ENCODE assay signal across 14 cellular contexts in the genomic region with DNA sequence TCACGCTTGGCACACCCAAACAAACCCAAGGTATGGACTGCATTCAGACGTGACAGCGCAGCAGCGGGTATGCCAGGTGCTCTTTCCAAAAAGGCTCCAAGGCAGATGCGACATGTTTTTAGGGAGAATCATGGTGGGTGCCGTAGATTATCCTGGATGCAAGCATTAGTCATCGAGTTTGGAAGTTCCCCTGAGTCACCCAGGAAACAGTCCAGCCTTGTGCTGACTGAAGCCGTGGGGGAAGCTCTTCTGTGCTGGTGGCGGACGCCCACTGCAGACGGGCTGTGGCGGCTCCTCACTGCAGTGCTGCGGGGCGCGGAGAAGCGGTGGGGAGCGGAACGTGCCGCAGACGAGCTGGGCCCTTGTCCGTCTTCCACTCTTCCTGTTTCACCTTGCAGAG. TPM values are rescaled to one million over a fixed set of nuclear protein-coding genes. Genes with fewer than 3 reads are reported as not detected.
A peak's percentile ranks its signal among the peaks of the same experiment; 100 is the strongest.
DNase-seq lines count a peak whose midpoint lies in the region; ATAC-seq lines count a peak whose summit lies in the region.
"Had no signal": no experiment of that assay in that cellular context is flagged by ENCODE, and none has a peak within 500 bp of the region (broad histone marks: within the 10 kb centered on the region; RNA-seq: fewer than 3 reads in every experiment).

No MANE protein-coding gene starts in this region.

- no peak overlapping the region for H2BK120ac ChIP-seq in trophoblast cell (ENCODE audit: insufficient read depth, low read length, poor library complexity)

- H3F3A ChIP-seq in GM23248 (ENCODE audit: insufficient read depth), result peaks cover 21% of the 10 kb centered on the region

- no peak overlapping the region for H2AFZ ChIP-seq in GM23248
- no peak overlapping the region for H2AFZ ChIP-seq in trophoblast cell (ENCODE audit: insufficient read depth, low read length, poor library complexity)

- peaks cover 10% of the 10 kb centered on the region for H3K79me1 ChIP-seq in trophoblast cell (ENCODE audit: low read length)

- intact Hi-C loops in left colon (cut with DNase I, micrococcal nuclease), result no loop called here

- peaks cover 46% of the 10 kb centered on the region for H3K36me3 ChIP-seq in GM23248 (ENCODE audit: low read depth)
- H3K36me3 ChIP-seq in SJSA1, result peaks cover 98% of the 10 kb centered on the region
- H3K36me3 ChIP-seq in trophoblast cell (ENCODE audit: control insufficient read depth in 1 of 2, insufficient read depth in 2 of 2, low read length in 2 of 2), result peaks cover 50 to 61% of the 10 kb centered on the region in 2 experiments
- peaks cover 93% of the 10 kb centered on the region for H3K36me3 ChIP-seq in HAP-1 (replicated peaks)

- no peak overlapping the region for H4K12ac ChIP-seq in trophoblast cell (ENCODE audit: low read depth, low read length)

- H4K8ac ChIP-seq in trophoblast cell (ENCODE audit: low read depth, low read length), result no peak overlapping the region

- peak overlapping the region; percentile 6 for H3K18ac ChIP-seq in trophoblast cell (ENCODE audit: low read length)

- H3K27me3 ChIP-seq in GM23248 (replicated peaks; ENCODE audit: insufficient read depth) (no peaks in the 10 kb centered on the region), SJSA1 (replicated peaks) (no peaks in the 10 kb centered on the region), trophoblast cell (ENCODE audit: insufficient read depth, low read length) (no peaks in the 10 kb centered on the region), HAP-1 (ENCODE audit: low read depth) (no peaks in the 10 kb centered on the region)

- peak overlapping the region; percentile 32 for H3K4ac ChIP-seq in trophoblast cell (ENCODE audit: low read depth, low read length)

- ATAC-seq in esophagus mucosa (peak; percentile 63), left colon (no peak), HG02623 (IDR thresholded peaks at IDR 0.05; ENCODE audit: unreplicated experiment) (no peak)

- H4K20me1 ChIP-seq in GM23248 (ENCODE audit: insufficient read depth), result no peaks in the 10 kb centered on the region

- no peak overlapping the region for H3K23ac ChIP-seq in trophoblast cell (ENCODE audit: low read length)

- H3K4me3 ChIP-seq in GM23248, result no peak overlapping the region
- H3K4me3 ChIP-seq in SJSA1, result no peak overlapping the region
- H3K4me3 ChIP-seq in trophoblast cell (ENCODE audit: low read depth, low read length), result peak overlapping the region; percentile 30
- no peak overlapping the region for H3K4me3 ChIP-seq in HAP-1

- no peak overlapping the region for H4K91ac ChIP-seq in trophoblast cell (ENCODE audit: low read depth, low read length)

- DNase-seq in GM23248 (peak; percentile 81), SJSA1 (ENCODE audit: low read depth in 1 of 2, low spot score in 2 of 2) (peak; percentile 70 to 91), trophoblast cell (peak; percentile 98), left colon (no peak), HAP-1 (ENCODE audit: low spot score in 2 of 2) (no peak), dedifferentiated amniotic fluid mesenchymal stem cell (ENCODE audit: extremely low spot score) (no peak)
- DNase-seq: activated CD4-positive, alpha-beta memory T cell treated with anti-CD3 and anti-CD28 coated beads, Interleukin-2, amount 10 ng/mL, durations not matched to agents 7 days and 5 days; COR-L47; H9; KG1; NCI-H2081; NK-92 treated with Interleukin-12 subunit alpha and Interleukin-12 subunit beta, amount 100 ng/mL, for 24 hours had no signal

- H2BK12ac ChIP-seq in trophoblast cell (ENCODE audit: low read length), result no peak overlapping the region

- no peak overlapping the region for H2BK5ac ChIP-seq in trophoblast cell (ENCODE audit: low read depth, low read length, poor library complexity)

- H3K4me1 ChIP-seq in GM23248 (ENCODE audit: insufficient read depth) (peaks cover 11% of the 10 kb centered on the region), SJSA1 (replicated peaks) (peaks cover 64% of the 10 kb centered on the region), trophoblast cell (ENCODE audit: control insufficient read depth in 1 of 2, insufficient read depth in 2 of 2, low read length in 2 of 2) (peaks cover 22 to 27% of the 10 kb centered on the region in 2 experiments), HAP-1 (no peaks in the 10 kb centered on the region)

- no peak overlapping the region for H3K9ac ChIP-seq in GM23248
- no peak overlapping the region for H3K9ac ChIP-seq in trophoblast cell (ENCODE audit: low read length)

- H3K9me3 ChIP-seq in GM23248 (ENCODE audit: low read depth) (no peaks in the 10 kb centered on the region), SJSA1 (replicated peaks) (no peaks in the 10 kb centered on the region; the same call in 1 of the 2 replicates), trophoblast cell (ENCODE audit: insufficient read depth, low read depth, low read length) (peaks cover 2% of the 10 kb centered on the region), HAP-1 (no peaks in the 10 kb centered on the region)

- H3K79me2 ChIP-seq in GM23248 (ENCODE audit: insufficient read depth), result peaks cover 72% of the 10 kb centered on the region
- H3K79me2 ChIP-seq in trophoblast cell (ENCODE audit: control insufficient read depth, insufficient read depth, low read length, poor library complexity), result peaks cover 11% of the 10 kb centered on the region

- WGBS in GM23248 (ENCODE audit: low coverage in 1 of 2, low lambda C conversion rate in 2 of 2, missing lambda C conversion rate in 2 of 2), 2 experiments, result 87 to 89% methylated on average over 21 of the region's 21 CpGs
- WGBS in trophoblast cell (ENCODE audit: extremely low coverage, insufficient coverage, insufficient read length), result no CpG with 5 or more reads among the region's 21 CpGs

- no peak overlapping the region for H2AK5ac ChIP-seq in trophoblast cell (ENCODE audit: low read length)

- H3K4me2 ChIP-seq in GM23248 (ENCODE audit: unreplicated experiment), result no peak overlapping the region
- no peak overlapping the region for H3K4me2 ChIP-seq in trophoblast cell (ENCODE audit: low read length)

- no peak overlapping the region for H3K27ac ChIP-seq in GM23248
- peak overlapping the region; percentile 64 for H3K27ac ChIP-seq in SJSA1
- peak overlapping the region; percentile 24 for H3K27ac ChIP-seq in trophoblast cell (ENCODE audit: low read depth, low read length)

- no peaks in the 10 kb centered on the region for H3K9me2 ChIP-seq in GM23248 (ENCODE audit: insufficient read depth)

- no peak overlapping the region for H3K14ac ChIP-seq in trophoblast cell (ENCODE audit: low read length)

- in situ Hi-C loops in GM23248 (cut with MboI), result no loop called here
- in situ Hi-C loops in HAP-1 (cut with MboI; ENCODE audit: low sequenced_read_pairs), result no loop called here

RNA-seq across cellular contexts. Expression of a gene that starts 13.9 kb away (rescaled TPM):
- total RNA-seq in GM23248 (2014; rRNA removed; shearing (Covaris generic)), result 51.8 and 55.9 TPM in 2 replicates
- 6.5 and 8.0 TPM in 2 replicates for polyA plus RNA-seq in GM23248 (2016; fragmentation: Nextera tagmentation; extraction: Ambion mirVana)
- total RNA-seq in SJSA1 (2014; rRNA removed; shearing (Covaris generic)), result 180 and 352 TPM in 2 replicates
- 79.3 TPM for total RNA-seq in esophagus mucosa
- 156 and 161 TPM in 2 replicates for polyA plus RNA-seq in trophoblast cell (2013)
- total RNA-seq in left colon, result 10 to 100 TPM; 49.8 to 62.4 TPM

RNA-seq across cellular contexts. Expression of a gene that starts 14.0 kb away (rescaled TPM):
- total RNA-seq in GM23248 (2014; rRNA removed; shearing (Covaris generic)), result 28.3 and 58.9 TPM in 2 replicates
- polyA plus RNA-seq in GM23248 (2016; fragmentation: Nextera tagmentation; extraction: Ambion mirVana), result 9.1 and 10.0 TPM in 2 replicates
- 26.5 and 43.2 TPM in 2 replicates for total RNA-seq in SJSA1 (2014; rRNA removed; shearing (Covaris generic))
- total RNA-seq in esophagus mucosa (16.3 TPM), left colon (10 to 100 TPM; 55.2 to 79.0 TPM)
- 38.0 and 39.0 TPM in 2 replicates for polyA plus RNA-seq in trophoblast cell (2013)

Comparison
In these comparisons a context has a peak if more than half of its experiments do, and no peak if none do; other contexts are left out.
1. DNase-seq: peak in GM23248 (single experiment), SJSA1 (2 of 2) and trophoblast cell (2 of 2); none in left colon (0 of 2), HAP-1 (0 of 2) and dedifferentiated amniotic fluid mesenchymal stem cell (single experiment).